4 cellular contexts compared by ENCODE assay signal in the genomic region with DNA sequence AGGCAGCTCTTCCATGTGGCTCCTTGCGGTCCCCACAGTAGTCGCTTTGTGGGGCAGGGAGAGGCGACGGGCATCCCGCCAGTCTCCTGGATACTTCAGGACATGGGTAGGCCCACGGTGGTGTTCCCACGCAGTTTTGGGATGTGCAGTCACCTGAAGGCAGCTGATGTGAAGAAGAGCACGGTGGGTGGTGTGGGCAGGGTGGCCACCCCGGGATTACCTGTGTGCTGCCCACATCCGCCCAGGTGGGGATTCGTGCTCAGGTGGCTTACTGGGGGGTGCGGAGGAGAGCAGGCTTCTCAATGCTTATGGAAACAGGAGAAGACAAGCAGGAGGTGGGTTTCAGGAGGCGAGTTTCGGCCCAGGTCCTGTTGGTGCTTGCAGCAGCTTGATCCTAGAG.
TF ChIP-seq lines count a peak whose summit lies in the region.

No MANE protein-coding gene starts in this region.

TF ChIP-seq in SK-N-SH, 30 proteins besides CTCF, POLR2A, EP300 and RAD21:
- TF ChIP-seq TAF1 (IDR thresholded peaks at IDR 0.05; ENCODE audit: borderline replicate concordance, low read depth, low read length) (no peak), MXI1 (IDR thresholded peaks at IDR 0.05; ENCODE audit: low read depth, low read length) (no peak), TCF12 (IDR thresholded peaks at IDR 0.05) (no peak), SMC3 (IDR thresholded peaks at IDR 0.05; ENCODE audit: low read depth, low read length) (no peak), RXRA (IDR thresholded peaks at IDR 0.05; ENCODE audit: borderline replicate concordance, low read depth) (no peak), TEAD4 (IDR thresholded peaks at IDR 0.05; ENCODE audit: borderline replicate concordance, insufficient read depth) (no peak), EZH2phosphoT487 (IDR thresholded peaks at IDR 0.05; ENCODE audit: borderline replicate concordance, low read depth) (no peak), YY1 (IDR thresholded peaks at IDR 0.05; ENCODE audit: low read depth) (no peak), GATA2 (CRISPR knock-in tag; IDR thresholded peaks at IDR 0.05) (no peak), POLR2AphosphoS5 (IDR thresholded peaks at IDR 0.05; ENCODE audit: low read depth, low read length) (no peak)
- TF ChIP-seq, protein P1, sequence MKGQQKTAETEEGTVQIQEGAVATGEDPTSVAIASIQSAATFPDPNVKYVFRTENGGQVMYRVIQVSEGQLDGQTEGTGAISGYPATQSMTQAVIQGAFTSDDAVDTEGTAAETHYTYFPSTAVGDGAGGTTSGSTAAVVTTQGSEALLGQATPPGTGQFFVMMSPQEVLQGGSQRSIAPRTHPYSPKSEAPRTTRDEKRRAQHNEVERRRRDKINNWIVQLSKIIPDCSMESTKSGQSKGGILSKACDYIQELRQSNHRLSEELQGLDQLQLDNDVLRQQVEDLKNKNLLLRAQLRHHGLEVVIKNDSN (IDR thresholded peaks at IDR 0.05; ENCODE audit: borderline replicate concordance, low read depth) = no peak
- TF ChIP-seq, protein P2, sequence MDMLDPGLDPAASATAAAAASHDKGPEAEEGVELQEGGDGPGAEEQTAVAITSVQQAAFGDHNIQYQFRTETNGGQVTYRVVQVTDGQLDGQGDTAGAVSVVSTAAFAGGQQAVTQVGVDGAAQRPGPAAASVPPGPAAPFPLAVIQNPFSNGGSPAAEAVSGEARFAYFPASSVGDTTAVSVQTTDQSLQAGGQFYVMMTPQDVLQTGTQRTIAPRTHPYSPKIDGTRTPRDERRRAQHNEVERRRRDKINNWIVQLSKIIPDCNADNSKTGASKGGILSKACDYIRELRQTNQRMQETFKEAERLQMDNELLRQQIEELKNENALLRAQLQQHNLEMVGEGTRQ (IDR thresholded peaks at IDR 0.05; ENCODE audit: borderline replicate concordance, low read depth, low read length) = no peak

TF ChIP-seq in SK-N-SH treated with all-trans-retinoic acid at 6 μM for 48 hours, 23 proteins besides CTCF, POLR2A, EP300 and RAD21 (continues in another document):
- TF ChIP-seq TOX (CRISPR knock-in tag; IDR thresholded peaks at IDR 0.05; ENCODE audit: borderline replicate concordance) (no peak), ARNTL (CRISPR knock-in tag; IDR thresholded peaks at IDR 0.05; ENCODE audit: borderline replicate concordance, low read depth) (no peak), SNAI2 (CRISPR knock-in tag; IDR thresholded peaks at IDR 0.05) (no peak), ISL1 (CRISPR knock-in tag; IDR thresholded peaks at IDR 0.05) (no peak), ZNF565 (CRISPR knock-in tag; conservative IDR thresholded peaks at IDR 0.05; ENCODE audit: low read depth) (no peak), TCF4 (CRISPR knock-in tag; IDR thresholded peaks at IDR 0.05; ENCODE audit: borderline replicate concordance) (no peak), ZC3H10 (CRISPR knock-in tag; IDR thresholded peaks at IDR 0.05) (no peak), ZNF70 (CRISPR knock-in tag; IDR thresholded peaks at IDR 0.05) (no peak), RARB (CRISPR knock-in tag; IDR thresholded peaks at IDR 0.05) (no peak), ZFP30 (CRISPR knock-in tag; IDR thresholded peaks at IDR 0.05) (no peak)
- TF ChIP-seq, protein P3, sequence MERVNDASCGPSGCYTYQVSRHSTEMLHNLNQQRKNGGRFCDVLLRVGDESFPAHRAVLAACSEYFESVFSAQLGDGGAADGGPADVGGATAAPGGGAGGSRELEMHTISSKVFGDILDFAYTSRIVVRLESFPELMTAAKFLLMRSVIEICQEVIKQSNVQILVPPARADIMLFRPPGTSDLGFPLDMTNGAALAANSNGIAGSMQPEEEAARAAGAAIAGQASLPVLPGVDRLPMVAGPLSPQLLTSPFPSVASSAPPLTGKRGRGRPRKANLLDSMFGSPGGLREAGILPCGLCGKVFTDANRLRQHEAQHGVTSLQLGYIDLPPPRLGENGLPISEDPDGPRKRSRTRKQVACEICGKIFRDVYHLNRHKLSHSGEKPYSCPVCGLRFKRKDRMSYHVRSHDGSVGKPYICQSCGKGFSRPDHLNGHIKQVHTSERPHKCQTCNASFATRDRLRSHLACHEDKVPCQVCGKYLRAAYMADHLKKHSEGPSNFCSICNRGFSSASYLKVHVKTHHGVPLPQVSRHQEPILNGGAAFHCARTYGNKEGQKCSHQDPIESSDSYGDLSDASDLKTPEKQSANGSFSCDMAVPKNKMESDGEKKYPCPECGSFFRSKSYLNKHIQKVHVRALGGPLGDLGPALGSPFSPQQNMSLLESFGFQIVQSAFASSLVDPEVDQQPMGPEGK (CRISPR knock-in tag; IDR thresholded peaks at IDR 0.05; ENCODE audit: borderline replicate concordance) = no peak
- TF ChIP-seq, protein P4, sequence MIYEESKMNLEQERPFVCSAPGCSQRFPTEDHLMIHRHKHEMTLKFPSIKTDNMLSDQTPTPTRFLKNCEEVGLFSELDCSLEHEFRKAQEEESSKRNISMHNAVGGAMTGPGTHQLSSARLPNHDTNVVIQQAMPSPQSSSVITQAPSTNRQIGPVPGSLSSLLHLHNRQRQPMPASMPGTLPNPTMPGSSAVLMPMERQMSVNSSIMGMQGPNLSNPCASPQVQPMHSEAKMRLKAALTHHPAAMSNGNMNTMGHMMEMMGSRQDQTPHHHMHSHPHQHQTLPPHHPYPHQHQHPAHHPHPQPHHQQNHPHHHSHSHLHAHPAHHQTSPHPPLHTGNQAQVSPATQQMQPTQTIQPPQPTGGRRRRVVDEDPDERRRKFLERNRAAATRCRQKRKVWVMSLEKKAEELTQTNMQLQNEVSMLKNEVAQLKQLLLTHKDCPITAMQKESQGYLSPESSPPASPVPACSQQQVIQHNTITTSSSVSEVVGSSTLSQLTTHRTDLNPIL (CRISPR knock-in tag; IDR thresholded peaks at IDR 0.05; ENCODE audit: low read depth) = no peak
- TF ChIP-seq, protein P5, sequence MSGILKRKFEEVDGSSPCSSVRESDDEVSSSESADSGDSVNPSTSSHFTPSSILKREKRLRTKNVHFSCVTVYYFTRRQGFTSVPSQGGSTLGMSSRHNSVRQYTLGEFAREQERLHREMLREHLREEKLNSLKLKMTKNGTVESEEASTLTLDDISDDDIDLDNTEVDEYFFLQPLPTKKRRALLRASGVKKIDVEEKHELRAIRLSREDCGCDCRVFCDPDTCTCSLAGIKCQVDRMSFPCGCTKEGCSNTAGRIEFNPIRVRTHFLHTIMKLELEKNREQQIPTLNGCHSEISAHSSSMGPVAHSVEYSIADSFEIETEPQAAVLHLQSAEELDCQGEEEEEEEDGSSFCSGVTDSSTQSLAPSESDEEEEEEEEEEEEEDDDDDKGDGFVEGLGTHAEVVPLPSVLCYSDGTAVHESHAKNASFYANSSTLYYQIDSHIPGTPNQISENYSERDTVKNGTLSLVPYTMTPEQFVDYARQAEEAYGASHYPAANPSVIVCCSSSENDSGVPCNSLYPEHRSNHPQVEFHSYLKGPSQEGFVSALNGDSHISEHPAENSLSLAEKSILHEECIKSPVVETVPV (CRISPR knock-in tag; IDR thresholded peaks at IDR 0.05) = no peak

TF ChIP-seq in HEK293, 187 proteins besides CTCF, POLR2A, EP300 and RAD21:
- TF ChIP-seq ZNF549 (tag by site-specific recombination; IDR thresholded peaks at IDR 0.05) (no peak), ZFHX2 (tag by site-specific recombination; conservative IDR thresholded peaks at IDR 0.05) (peak; percentile 70), EGR2 (tag by site-specific recombination; IDR thresholded peaks at IDR 0.05; ENCODE audit: low read depth) (peak; percentile 74), ZSCAN16 (tag by site-specific recombination; IDR thresholded peaks at IDR 0.05) (no peak), ZNF138 (tag by site-specific recombination; IDR thresholded peaks at IDR 0.05; ENCODE audit: borderline replicate concordance) (no peak), ZNF658 (tag by site-specific recombination; IDR thresholded peaks at IDR 0.05) (no peak), ZNF311 (tag by site-specific recombination; IDR thresholded peaks at IDR 0.05; ENCODE audit: borderline replicate concordance) (no peak), ZNF174 (tag by site-specific recombination; IDR thresholded peaks at IDR 0.05) (no peak), ZEB2 (tag by site-specific recombination; IDR thresholded peaks at IDR 0.05) (no peak), BCL11A (tag by site-specific recombination; IDR thresholded peaks at IDR 0.05; ENCODE audit: low read depth) (no peak), SALL2 (tag by site-specific recombination; IDR thresholded peaks at IDR 0.05; ENCODE audit: borderline replicate concordance) (no peak), ZNF302 (tag by site-specific recombination; IDR thresholded peaks at IDR 0.05; ENCODE audit: low read depth) (no peak), ZNF2 (tag by site-specific recombination; IDR thresholded peaks at IDR 0.05) (no peak)
- TF ChIP-seq, protein P6, sequence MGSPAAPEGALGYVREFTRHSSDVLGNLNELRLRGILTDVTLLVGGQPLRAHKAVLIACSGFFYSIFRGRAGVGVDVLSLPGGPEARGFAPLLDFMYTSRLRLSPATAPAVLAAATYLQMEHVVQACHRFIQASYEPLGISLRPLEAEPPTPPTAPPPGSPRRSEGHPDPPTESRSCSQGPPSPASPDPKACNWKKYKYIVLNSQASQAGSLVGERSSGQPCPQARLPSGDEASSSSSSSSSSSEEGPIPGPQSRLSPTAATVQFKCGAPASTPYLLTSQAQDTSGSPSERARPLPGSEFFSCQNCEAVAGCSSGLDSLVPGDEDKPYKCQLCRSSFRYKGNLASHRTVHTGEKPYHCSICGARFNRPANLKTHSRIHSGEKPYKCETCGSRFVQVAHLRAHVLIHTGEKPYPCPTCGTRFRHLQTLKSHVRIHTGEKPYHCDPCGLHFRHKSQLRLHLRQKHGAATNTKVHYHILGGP (tag by site-specific recombination; IDR thresholded peaks at IDR 0.05) = no peak
- TF ChIP-seq, protein P7, sequence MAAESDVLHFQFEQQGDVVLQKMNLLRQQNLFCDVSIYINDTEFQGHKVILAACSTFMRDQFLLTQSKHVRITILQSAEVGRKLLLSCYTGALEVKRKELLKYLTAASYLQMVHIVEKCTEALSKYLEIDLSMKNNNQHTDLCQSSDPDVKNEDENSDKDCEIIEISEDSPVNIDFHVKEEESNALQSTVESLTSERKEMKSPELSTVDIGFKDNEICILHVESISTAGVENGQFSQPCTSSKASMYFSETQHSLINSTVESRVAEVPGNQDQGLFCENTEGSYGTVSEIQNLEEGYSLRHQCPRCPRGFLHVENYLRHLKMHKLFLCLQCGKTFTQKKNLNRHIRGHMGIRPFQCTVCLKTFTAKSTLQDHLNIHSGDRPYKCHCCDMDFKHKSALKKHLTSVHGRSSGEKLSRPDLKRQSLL (tag by site-specific recombination; IDR thresholded peaks at IDR 0.05) = no peak

TF ChIP-seq in HepG2, 621 proteins besides CTCF, POLR2A, EP300 and RAD21:
- TF ChIP-seq MZF1 (CRISPR knock-in tag; IDR thresholded peaks at IDR 0.05; ENCODE audit: borderline replicate concordance) (no peak), ESRRA (CRISPR knock-in tag; IDR thresholded peaks at IDR 0.05; ENCODE audit: low read depth) (no peak), ZNF790 (CRISPR knock-in tag; IDR thresholded peaks at IDR 0.05; ENCODE audit: borderline replicate concordance) (no peak), FOXJ3 (CRISPR knock-in tag; IDR thresholded peaks at IDR 0.05; ENCODE audit: borderline replicate concordance) (no peak), ZNF432 (CRISPR knock-in tag; IDR thresholded peaks at IDR 0.05; ENCODE audit: borderline replicate concordance) (no peak), HMGA1 (CRISPR knock-in tag; conservative IDR thresholded peaks at IDR 0.05) (no peak), ZNF570 (CRISPR knock-in tag; IDR thresholded peaks at IDR 0.05; ENCODE audit: borderline replicate concordance) (no peak), SIN3B (IDR thresholded peaks at IDR 0.05; ENCODE audit: low read length) (no peak), TMF1 (CRISPR knock-in tag; IDR thresholded peaks at IDR 0.05; ENCODE audit: low read depth) (no peak)
- TF ChIP-seq, protein P8, sequence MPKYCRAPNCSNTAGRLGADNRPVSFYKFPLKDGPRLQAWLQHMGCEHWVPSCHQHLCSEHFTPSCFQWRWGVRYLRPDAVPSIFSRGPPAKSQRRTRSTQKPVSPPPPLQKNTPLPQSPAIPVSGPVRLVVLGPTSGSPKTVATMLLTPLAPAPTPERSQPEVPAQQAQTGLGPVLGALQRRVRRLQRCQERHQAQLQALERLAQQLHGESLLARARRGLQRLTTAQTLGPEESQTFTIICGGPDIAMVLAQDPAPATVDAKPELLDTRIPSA (CRISPR knock-in tag; IDR thresholded peaks at IDR 0.05; ENCODE audit: borderline replicate concordance) = no peak
TF ChIP-seq in HepG2: peak in this region for 0.
